In genomic region chr3:27484002-27484844, GRCh38 we compare ENCODE assay signal across 9 cellular contexts. TPM values are rescaled to one million over a fixed set of nuclear protein-coding genes. Genes with fewer than 3 reads are reported as not detected.
DNase-seq lines count a peak whose midpoint lies in the region; ATAC-seq, FAIRE-seq and TF ChIP-seq lines count a peak whose summit lies in the region.
"Had no signal": no experiment of that assay in that cellular context is flagged by ENCODE, and none has a peak within 500 bp of the region (broad histone marks: within the 10 kb centered on the region; RNA-seq: fewer than 3 reads in every experiment).

TSS of gene SLC4A7 (minus strand) at chr3:27484384. CDS start at chr3:27484126, 258 bp downstream.

- intact Hi-C loops in kidney (cut with DNase I): no loop called here

- FAIRE-seq in kidney (lab: Jason Lieb, UNC): no peak
- FAIRE-seq: colon had no signal

- ATAC-seq in GM19035 (IDR thresholded peaks at IDR 0.05; ENCODE audit: unreplicated experiment): peak; percentile 91
- ATAC-seq in HG03354 (IDR thresholded peaks at IDR 0.05; ENCODE audit: poor library complexity, severe bottlenecking, unreplicated experiment): peak; percentile 88

- peak within 1 kb of the TSS; percentile 81 to 88 for H3K9ac ChIP-seq in kidney (ENCODE audit: low read length in 2 of 2)

- peak within 1 kb of the TSS; percentile 86 to 92 for H3K27ac ChIP-seq in kidney (ENCODE audit: low read depth in 2 of 2, low read length in 2 of 2)

- peak within 1 kb of the TSS; percentile 91 to 98 for H3K4me3 ChIP-seq in kidney (ENCODE audit: low read length in 2 of 2)

- H3K9me3 ChIP-seq in kidney (ENCODE audit: control insufficient read depth in 1 of 2, low read length in 2 of 2): no peaks in the 10 kb centered on the region

- H3K4me1 ChIP-seq in kidney (ENCODE audit: control insufficient read depth in 1 of 2, insufficient read depth in 1 of 2, low read depth in 1 of 2, low read length in 2 of 2): no peaks in the 10 kb centered on the region

- DNase-seq in AG09319 (ENCODE audit: extremely low read depth, low read depth) (peak; percentile 93), NCI-H446 treated with DMSO at 0.1 percent for 48 hours (lab: John Stamatoyannopoulos, UW) (peak; percentile 93), cerebellar nuclear complex (lab: John Stamatoyannopoulos, UW) (peak; percentile 56 to 80), kidney (peak; percentile 99)
- peak; percentile 100 for DNase-seq in activated CD4-positive, CD25-positive, alpha-beta regulatory T cell treated with anti-CD3 and anti-CD28 coated beads, Interleukin-2, amount 50 U/mL, for 72 hours
- peak; percentile 99 for DNase-seq in stimulated activated CD4-positive, alpha-beta T cell treated with anti-CD3 and anti-CD28 coated beads, Interleukin-15, amount 100 ng/mL, for 24 hours

- no peaks in the 10 kb centered on the region for H3K36me3 ChIP-seq in kidney (ENCODE audit: control insufficient read depth in 1 of 2, insufficient read depth in 2 of 2, low read length in 2 of 2)

- TF ChIP-seq CTCF in AG09319 (IDR thresholded peaks at IDR 0.05; ENCODE audit: low read depth, low read length): no peak
- TF ChIP-seq CTCF in kidney (IDR thresholded peaks at IDR 0.05; ENCODE audit: borderline replicate concordance, extremely low read depth, insufficient read depth): no peak

RNA-seq across cellular contexts. Expression of gene SLC4A7, which starts in this region (rescaled TPM):
- total RNA-seq in kidney: 47.5 TPM
- 3.5 TPM for polyA plus RNA-seq in kidney (ENCODE audit: insufficient read depth, low read depth, low replicate concordance)

Comparison
In these comparisons a context has a peak if more than half of its experiments do, and no peak if none do; other contexts are left out.
1. Peak in every context shown above with its lines: DNase-seq, ATAC-seq, H3K4me3 ChIP-seq and H3K27ac ChIP-seq.